ENCODE assay signal across 10 cellular contexts in genomic region chr14:91361236-91361811, GRCh38. TPM values are rescaled to one million over a fixed set of nuclear protein-coding genes. Genes with fewer than 3 reads are reported as not detected.
DNase-seq lines count a peak whose midpoint lies in the region; ATAC-seq and TF ChIP-seq lines count a peak whose summit lies in the region.
"Had no signal": no experiment of that assay in that cellular context is flagged by ENCODE, and none has a peak within 500 bp of the region (broad histone marks: within the 10 kb centered on the region; RNA-seq: fewer than 3 reads in every experiment).

No MANE protein-coding gene starts in this region.

- ATAC-seq in IMR-90 (ENCODE audit: low read depth) (peak; percentile 40; the same call in 1 of the 2 replicates), HG02852 (IDR thresholded peaks at IDR 0.05; ENCODE audit: unreplicated experiment) (no peak)

- no peak overlapping the region for H3K27ac ChIP-seq in IMR-90 (ENCODE audit: insufficient read depth, low read length)
- H3K27ac ChIP-seq in trophoblast cell (ENCODE audit: low read depth, low read length): no peak overlapping the region

- POLR2A ChIA-PET in IMR-90 (lab: Charles Lee; ENCODE audit: unreplicated experiment): no interaction called here

- intact Hi-C loops in IMR-90 (cut with micrococcal nuclease): no loop called here

- H3K4me1 ChIP-seq in IMR-90 (ENCODE audit: control insufficient read depth, insufficient read depth, low read length) (no peaks in the 10 kb centered on the region; the same call in 1 of the 2 replicates), trophoblast cell (ENCODE audit: control insufficient read depth in 1 of 2, insufficient read depth in 2 of 2, low read length in 2 of 2) (peaks cover 3 to 6% of the 10 kb centered on the region in 2 experiments)

- no peak overlapping the region for H4K8ac ChIP-seq in IMR-90 (ENCODE audit: low read depth in 2 of 2, low read length in 2 of 2)
- H4K8ac ChIP-seq in trophoblast cell (ENCODE audit: low read depth, low read length): no peak overlapping the region

- no peak for TF ChIP-seq POLR2A in IMR-90 (IDR thresholded peaks at IDR 0.05; ENCODE audit: low read depth, low read length)

- CTCF ChIA-PET in IMR-90 (lab: Yijun Ruan, JAX): no interaction called here

- H3K18ac ChIP-seq in IMR-90 (ENCODE audit: low read depth, low read length) (no peak overlapping the region), trophoblast cell (ENCODE audit: low read length) (no peak overlapping the region)

- no peak for TF ChIP-seq RAD21 in IMR-90 (IDR thresholded peaks at IDR 0.05; ENCODE audit: low read length)

- H2AFZ ChIP-seq in IMR-90 (replicated peaks; ENCODE audit: low read length, poor library complexity) (no peak overlapping the region), trophoblast cell (ENCODE audit: insufficient read depth, low read length, poor library complexity) (no peak overlapping the region)

- H3K27me3 ChIP-seq in IMR-90 (ENCODE audit: control insufficient read depth, insufficient read depth, low read length) (no peaks in the 10 kb centered on the region; the same call in 1 of the 2 replicates), trophoblast cell (ENCODE audit: insufficient read depth, low read length) (no peaks in the 10 kb centered on the region)

- H2BK15ac ChIP-seq in IMR-90 (ENCODE audit: low read depth, low read length): no peak overlapping the region

- no TSS peak for BruUV-seq in IMR-90 (replicated peaks; lab: Mats Ljungman, UMichigan)

- H2AK9ac ChIP-seq in IMR-90 (replicated peaks; ENCODE audit: low read depth, low read length, poor library complexity): no peak overlapping the region

- no peaks in the 10 kb centered on the region for H3K9me1 ChIP-seq in IMR-90 (ENCODE audit: insufficient read depth, low read length)

- H2BK120ac ChIP-seq in IMR-90 (ENCODE audit: low read depth, low read length) (no peak overlapping the region), trophoblast cell (ENCODE audit: insufficient read depth, low read length, poor library complexity) (no peak overlapping the region)

- H3K4ac ChIP-seq in IMR-90 (ENCODE audit: low read depth, low read length) (no peak overlapping the region), trophoblast cell (ENCODE audit: low read depth, low read length) (no peak overlapping the region)

- H2BK20ac ChIP-seq in IMR-90 (ENCODE audit: low read depth, low read length): no peak overlapping the region

- H3K23ac ChIP-seq in IMR-90 (ENCODE audit: low read depth, low read length) (no peak overlapping the region), trophoblast cell (ENCODE audit: low read length) (no peak overlapping the region)

- H3K36me3 ChIP-seq in IMR-90 (ENCODE audit: control insufficient read depth, insufficient read depth, low read length) (no peaks in the 10 kb centered on the region), trophoblast cell (ENCODE audit: control insufficient read depth in 1 of 2, insufficient read depth in 2 of 2, low read length in 2 of 2) (no peaks in the 10 kb centered on the region)

- no peak overlapping the region for H4K5ac ChIP-seq in IMR-90 (ENCODE audit: low read depth, low read length)

- H3K9me3 ChIP-seq in IMR-90 (ENCODE audit: control insufficient read depth, insufficient read depth, low read length): no peaks in the 10 kb centered on the region
- H3K9me3 ChIP-seq in trophoblast cell (ENCODE audit: insufficient read depth, low read depth, low read length): no peaks in the 10 kb centered on the region

- H3K14ac ChIP-seq in IMR-90 (replicated peaks; ENCODE audit: low read depth, low read length) (no peak overlapping the region), trophoblast cell (ENCODE audit: low read length) (no peak overlapping the region)

- H4K91ac ChIP-seq in IMR-90 (ENCODE audit: insufficient read depth, low read depth, low read length) (no peak overlapping the region), trophoblast cell (ENCODE audit: low read depth, low read length) (no peak overlapping the region)

- DNase-seq in IMR-90: peak; percentile 34
- peak; percentile 90 for DNase-seq in NOMO-1 treated with dmso at 0.1 percent for 144 hours (lab: John Stamatoyannopoulos, UW; ENCODE audit: unreplicated experiment)
- peak; percentile 96 for DNase-seq in epithelial cell of esophagus (ENCODE audit: low read depth)
- DNase-seq in trophoblast cell: peak; percentile 95 to 99
- DNase-seq in hippocampal formation (lab: John Stamatoyannopoulos, UW): no peak
- DNase-seq in NCI-H128 (lab: John Stamatoyannopoulos, UW; ENCODE audit: unreplicated experiment): no peak
- DNase-seq: activated naive CD8-positive, alpha-beta T cell treated with anti-CD3 and anti-CD28 coated beads, Interleukin-2, amount 10 ng/mL, durations not matched to agents 7 days and 5 days; foreskin melanocyte; NCI-H1105 treated with DMSO at 0.1 percent for 48 hours had no signal

- no peak overlapping the region for H3K4me3 ChIP-seq in IMR-90 (ENCODE audit: insufficient read depth, low read depth, low read length)
- peak overlapping the region; percentile 18 for H3K4me3 ChIP-seq in epithelial cell of esophagus (ENCODE audit: low read length)
- H3K4me3 ChIP-seq in trophoblast cell (ENCODE audit: low read depth, low read length): no peak overlapping the region

- dilution Hi-C loops in IMR-90 (cut with HindIII; ENCODE audit: low sequenced_read_pairs, unreplicated experiment): no loop called here

- H2BK12ac ChIP-seq in trophoblast cell (ENCODE audit: low read length): no peak overlapping the region

- TF ChIP-seq CTCF in IMR-90 (conservative IDR thresholded peaks at IDR 0.05; ENCODE audit: low read depth, low read length) (no peak), epithelial cell of esophagus (IDR thresholded peaks at IDR 0.05; ENCODE audit: insufficient read depth, low read depth, low read length, missing control alignments) (no peak)

- no peaks in the 10 kb centered on the region for H3K79me1 ChIP-seq in IMR-90 (ENCODE audit: low read depth in 1 of 2, low read length in 2 of 2)
- no peaks in the 10 kb centered on the region for H3K79me1 ChIP-seq in trophoblast cell (ENCODE audit: low read length)

- H2BK5ac ChIP-seq in IMR-90 (ENCODE audit: low read depth, low read length, poor library complexity, severe bottlenecking) (no peak overlapping the region), trophoblast cell (ENCODE audit: low read depth, low read length, poor library complexity) (no peak overlapping the region)

- no peaks in the 10 kb centered on the region for H4K20me1 ChIP-seq in IMR-90 (ENCODE audit: insufficient read depth, low read length)

- H2AK5ac ChIP-seq in IMR-90 (ENCODE audit: low read depth, low read length) (no peak overlapping the region), trophoblast cell (ENCODE audit: low read length) (no peak overlapping the region)

- in situ Hi-C loops in IMR-90 (cut with MboI; ENCODE audit: low sequenced_read_pairs): no loop called here

- no CpG with 5 or more reads among the region's 14 CpGs for WGBS in IMR-90 (ENCODE audit: extremely low coverage in 2 of 2, insufficient read length in 1 of 2), 2 experiments
- no CpG with 5 or more reads among the region's 14 CpGs for WGBS in trophoblast cell (ENCODE audit: extremely low coverage, insufficient coverage, insufficient read length)

- no peak overlapping the region for H3K56ac ChIP-seq in IMR-90 (ENCODE audit: extremely low read depth, insufficient read depth, low read length)

- H3K9ac ChIP-seq in IMR-90 (ENCODE audit: low read depth, low read length): no peak overlapping the region
- no peak overlapping the region for H3K9ac ChIP-seq in trophoblast cell (ENCODE audit: low read length)

- no peaks in the 10 kb centered on the region for H3K79me2 ChIP-seq in trophoblast cell (ENCODE audit: control insufficient read depth, insufficient read depth, low read length, poor library complexity)

- H3K4me2 ChIP-seq in IMR-90 (ENCODE audit: low read depth, low read length) (no peak overlapping the region), trophoblast cell (ENCODE audit: low read length) (no peak overlapping the region)

- no peak overlapping the region for H4K12ac ChIP-seq in trophoblast cell (ENCODE audit: low read depth, low read length)

TF ChIP-seq in IMR-90, 13 proteins besides CTCF, POLR2A, EP300 and RAD21:
- TF ChIP-seq FOS (IDR thresholded peaks at IDR 0.05; ENCODE audit: low read depth, low read length): no peak
- no peak for TF ChIP-seq RCOR1 (IDR thresholded peaks at IDR 0.05; ENCODE audit: insufficient replicate concordance, low read length)
- peak; percentile 70 for TF ChIP-seq CEBPB (IDR thresholded peaks at IDR 0.05; ENCODE audit: low read depth, low read length)

RNA-seq across cellular contexts. Expression of gene CCDC88C, which starts 56.3 kb away (rescaled TPM):
- 0.18 and 0.28 TPM in 2 replicates for total RNA-seq in IMR-90 (2012; rRNA removed)
- 0.11 and 0.17 TPM in 2 replicates for polyA plus RNA-seq in IMR-90 (2012; rRNA removed)
- 0.02 and 0.04 TPM in 2 replicates for polyA plus RNA-seq in IMR-90 (2012; cell fraction: cytosol; rRNA removed)
- 0.15 and 0.54 TPM in 2 replicates for polyA plus RNA-seq in IMR-90 (2012; cell fraction: nucleus; rRNA removed; ENCODE audit: low replicate concordance)
- 3.1 and 3.4 TPM in 2 replicates for polyA plus RNA-seq in trophoblast cell (2013)

Comparison
In these comparisons a context has a peak if more than half of its experiments do, and no peak if none do; other contexts are left out.
1. DNase-seq: peak in IMR-90 (single experiment), NOMO-1 treated with dmso at 0.1 percent for 144 hours (single experiment), epithelial cell of esophagus (single experiment) and trophoblast cell (2 of 2); none in hippocampal formation (0 of 2) and NCI-H128 (single experiment).